Comparison of ENCODE assay signal across 1 cellular context in the genomic region with DNA sequence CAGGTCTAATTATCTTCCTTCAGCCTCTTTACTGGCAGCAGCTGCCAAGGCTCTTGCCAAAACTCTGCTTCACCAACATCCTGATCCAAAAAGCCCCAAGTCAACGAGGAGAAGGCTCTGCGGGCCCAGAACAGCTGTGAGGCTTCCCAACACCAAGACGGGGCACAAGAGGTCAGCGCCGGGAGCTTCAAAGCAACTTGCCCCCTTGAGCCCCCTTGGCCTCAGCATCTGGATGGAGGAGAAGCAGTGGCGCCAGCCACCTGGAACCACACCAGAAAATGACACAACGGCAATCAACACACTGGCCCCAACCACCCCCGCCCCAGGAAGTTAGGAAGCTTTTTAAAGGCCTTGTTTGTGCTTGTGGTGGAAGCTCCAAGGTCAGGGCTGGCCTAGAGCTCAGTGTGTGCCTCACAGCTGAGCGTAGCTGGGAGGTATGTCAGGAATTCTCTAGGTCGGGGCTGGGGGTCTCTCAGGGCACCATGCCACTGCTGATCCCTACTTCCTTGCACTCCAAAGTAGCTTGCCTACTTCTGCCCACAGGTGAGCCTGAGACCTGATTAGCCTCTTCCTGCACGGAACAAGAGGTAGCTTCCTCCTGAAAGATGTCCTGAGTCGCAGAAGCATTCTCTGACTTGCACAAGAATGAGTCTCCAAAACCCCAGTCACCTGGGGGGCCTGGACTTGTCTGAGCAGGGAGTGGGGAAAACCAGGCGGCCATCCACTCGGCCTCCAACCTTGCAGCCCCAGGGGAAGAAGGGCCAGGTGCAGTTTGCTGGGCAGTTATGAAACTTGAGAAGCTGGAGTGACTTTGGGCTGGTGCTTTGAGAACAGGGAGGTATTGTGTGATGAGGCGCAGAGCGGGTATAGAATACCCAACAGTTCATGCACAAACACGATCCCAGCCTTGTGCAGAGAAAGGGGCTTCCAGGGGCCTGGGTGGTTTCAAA.
TF ChIP-seq lines count a peak whose summit lies in the region.

No MANE protein-coding gene starts in this region.

TF ChIP-seq in HepG2, 621 proteins besides CTCF, POLR2A, EP300 and RAD21 (continued from another document and continues in another):
- TF ChIP-seq, protein P1, sequence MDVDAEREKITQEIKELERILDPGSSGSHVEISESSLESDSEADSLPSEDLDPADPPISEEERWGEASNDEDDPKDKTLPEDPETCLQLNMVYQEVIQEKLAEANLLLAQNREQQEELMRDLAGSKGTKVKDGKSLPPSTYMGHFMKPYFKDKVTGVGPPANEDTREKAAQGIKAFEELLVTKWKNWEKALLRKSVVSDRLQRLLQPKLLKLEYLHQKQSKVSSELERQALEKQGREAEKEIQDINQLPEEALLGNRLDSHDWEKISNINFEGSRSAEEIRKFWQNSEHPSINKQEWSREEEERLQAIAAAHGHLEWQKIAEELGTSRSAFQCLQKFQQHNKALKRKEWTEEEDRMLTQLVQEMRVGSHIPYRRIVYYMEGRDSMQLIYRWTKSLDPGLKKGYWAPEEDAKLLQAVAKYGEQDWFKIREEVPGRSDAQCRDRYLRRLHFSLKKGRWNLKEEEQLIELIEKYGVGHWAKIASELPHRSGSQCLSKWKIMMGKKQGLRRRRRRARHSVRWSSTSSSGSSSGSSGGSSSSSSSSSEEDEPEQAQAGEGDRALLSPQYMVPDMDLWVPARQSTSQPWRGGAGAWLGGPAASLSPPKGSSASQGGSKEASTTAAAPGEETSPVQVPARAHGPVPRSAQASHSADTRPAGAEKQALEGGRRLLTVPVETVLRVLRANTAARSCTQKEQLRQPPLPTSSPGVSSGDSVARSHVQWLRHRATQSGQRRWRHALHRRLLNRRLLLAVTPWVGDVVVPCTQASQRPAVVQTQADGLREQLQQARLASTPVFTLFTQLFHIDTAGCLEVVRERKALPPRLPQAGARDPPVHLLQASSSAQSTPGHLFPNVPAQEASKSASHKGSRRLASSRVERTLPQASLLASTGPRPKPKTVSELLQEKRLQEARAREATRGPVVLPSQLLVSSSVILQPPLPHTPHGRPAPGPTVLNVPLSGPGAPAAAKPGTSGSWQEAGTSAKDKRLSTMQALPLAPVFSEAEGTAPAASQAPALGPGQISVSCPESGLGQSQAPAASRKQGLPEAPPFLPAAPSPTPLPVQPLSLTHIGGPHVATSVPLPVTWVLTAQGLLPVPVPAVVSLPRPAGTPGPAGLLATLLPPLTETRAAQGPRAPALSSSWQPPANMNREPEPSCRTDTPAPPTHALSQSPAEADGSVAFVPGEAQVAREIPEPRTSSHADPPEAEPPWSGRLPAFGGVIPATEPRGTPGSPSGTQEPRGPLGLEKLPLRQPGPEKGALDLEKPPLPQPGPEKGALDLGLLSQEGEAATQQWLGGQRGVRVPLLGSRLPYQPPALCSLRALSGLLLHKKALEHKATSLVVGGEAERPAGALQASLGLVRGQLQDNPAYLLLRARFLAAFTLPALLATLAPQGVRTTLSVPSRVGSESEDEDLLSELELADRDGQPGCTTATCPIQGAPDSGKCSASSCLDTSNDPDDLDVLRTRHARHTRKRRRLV (CRISPR knock-in tag; IDR thresholded peaks at IDR 0.05), result no peak
- TF ChIP-seq NFIC (IDR thresholded peaks at IDR 0.05; ENCODE audit: low read length) (0 out of 2 replicates have a peak, but pooled peaks have one; percentile 60), ZNF883 (CRISPR knock-in tag; IDR thresholded peaks at IDR 0.05; ENCODE audit: not compliant biosample characterization) (no peak), ZMAT3 (CRISPR knock-in tag; conservative IDR thresholded peaks at IDR 0.05) (0 out of 2 replicates have a peak, but pooled peaks have one; percentile 17), PHF21A (CRISPR knock-in tag; IDR thresholded peaks at IDR 0.05) (peak; percentile 80), ISX (CRISPR knock-in tag; conservative IDR thresholded peaks at IDR 0.05) (no peak), ZNF567 (CRISPR knock-in tag; IDR thresholded peaks at IDR 0.05; ENCODE audit: borderline replicate concordance) (no peak), PTBP1 (IDR thresholded peaks at IDR 0.05; ENCODE audit: low read depth, low read length, poor library complexity, severe bottlenecking) (no peak), HNRNPK (IDR thresholded peaks at IDR 0.05; ENCODE audit: low read depth, low read length, poor library complexity, severe bottlenecking) (no peak), MAFK (conservative IDR thresholded peaks at IDR 0.05 in 1 of 2, IDR thresholded peaks at IDR 0.05 in 1 of 2; ENCODE audit: low read length in 2 of 2) (no peak), HOXA3 (CRISPR knock-in tag; IDR thresholded peaks at IDR 0.05) (no peak; the same call in 1 of the 2 replicates), ZBTB38 (CRISPR knock-in tag; IDR thresholded peaks at IDR 0.05) (no peak), ZNF318 (CRISPR knock-in tag; IDR thresholded peaks at IDR 0.05) (no peak), NR3C1 (CRISPR knock-in tag; IDR thresholded peaks at IDR 0.05) (no peak), ZNF720 (CRISPR knock-in tag; IDR thresholded peaks at IDR 0.05) (no peak), ZGPAT (CRISPR knock-in tag; IDR thresholded peaks at IDR 0.05) (peak; percentile 37; the same call in 1 of the 2 replicates), ETV6 (CRISPR knock-in tag; conservative IDR thresholded peaks at IDR 0.05) (no peak), NONO (IDR thresholded peaks at IDR 0.05) (no peak), NONO (CRISPR knock-in tag; conservative IDR thresholded peaks at IDR 0.05) (no peak), ZNF703 (CRISPR knock-in tag; IDR thresholded peaks at IDR 0.05; ENCODE audit: borderline replicate concordance) (no peak), MEF2D (CRISPR knock-in tag; IDR thresholded peaks at IDR 0.05) (0 out of 2 replicates have a peak, but pooled peaks have one; percentile 33), ZNF501 (CRISPR knock-in tag; IDR thresholded peaks at IDR 0.05) (peak; percentile 52; the same call in 1 of the 2 replicates), ZNF777 (CRISPR knock-in tag; IDR thresholded peaks at IDR 0.05) (no peak), GATAD1 (CRISPR knock-in tag; IDR thresholded peaks at IDR 0.05) (no peak), PRDM4 (CRISPR knock-in tag; IDR thresholded peaks at IDR 0.05; ENCODE audit: borderline replicate concordance) (no peak), ZNF839 (CRISPR knock-in tag; IDR thresholded peaks at IDR 0.05; ENCODE audit: borderline replicate concordance) (no peak), ZNF362 (CRISPR knock-in tag; IDR thresholded peaks at IDR 0.05; ENCODE audit: borderline replicate concordance) (peak; percentile 37; the same call in 1 of the 2 replicates), CENPX (CRISPR knock-in tag; IDR thresholded peaks at IDR 0.05) (no peak), NFRKB (IDR thresholded peaks at IDR 0.05) (no peak)
- TF ChIP-seq, protein P2, sequence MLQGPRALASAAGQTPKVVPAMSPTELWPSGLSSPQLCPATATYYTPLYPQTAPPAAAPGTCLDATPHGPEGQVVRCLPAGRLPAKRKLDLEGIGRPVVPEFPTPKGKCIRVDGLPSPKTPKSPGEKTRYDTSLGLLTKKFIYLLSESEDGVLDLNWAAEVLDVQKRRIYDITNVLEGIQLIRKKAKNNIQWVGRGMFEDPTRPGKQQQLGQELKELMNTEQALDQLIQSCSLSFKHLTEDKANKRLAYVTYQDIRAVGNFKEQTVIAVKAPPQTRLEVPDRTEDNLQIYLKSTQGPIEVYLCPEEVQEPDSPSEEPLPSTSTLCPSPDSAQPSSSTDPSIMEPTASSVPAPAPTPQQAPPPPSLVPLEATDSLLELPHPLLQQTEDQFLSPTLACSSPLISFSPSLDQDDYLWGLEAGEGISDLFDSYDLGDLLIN (CRISPR knock-in tag; IDR thresholded peaks at IDR 0.05; ENCODE audit: borderline replicate concordance), result no peak
- TF ChIP-seq, protein P3, sequence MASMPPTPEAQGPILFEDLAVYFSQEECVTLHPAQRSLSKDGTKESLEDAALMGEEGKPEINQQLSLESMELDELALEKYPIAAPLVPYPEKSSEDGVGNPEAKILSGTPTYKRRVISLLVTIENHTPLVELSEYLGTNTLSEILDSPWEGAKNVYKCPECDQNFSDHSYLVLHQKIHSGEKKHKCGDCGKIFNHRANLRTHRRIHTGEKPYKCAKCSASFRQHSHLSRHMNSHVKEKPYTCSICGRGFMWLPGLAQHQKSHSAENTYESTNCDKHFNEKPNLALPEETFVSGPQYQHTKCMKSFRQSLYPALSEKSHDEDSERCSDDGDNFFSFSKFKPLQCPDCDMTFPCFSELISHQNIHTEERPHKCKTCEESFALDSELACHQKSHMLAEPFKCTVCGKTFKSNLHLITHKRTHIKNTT (CRISPR knock-in tag; IDR thresholded peaks at IDR 0.05), result no peak
- TF ChIP-seq, protein P4, sequence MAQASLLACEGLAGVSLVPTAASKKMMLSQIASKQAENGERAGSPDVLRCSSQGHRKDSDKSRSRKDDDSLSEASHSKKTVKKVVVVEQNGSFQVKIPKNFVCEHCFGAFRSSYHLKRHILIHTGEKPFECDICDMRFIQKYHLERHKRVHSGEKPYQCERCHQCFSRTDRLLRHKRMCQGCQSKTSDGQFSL (CRISPR knock-in tag; IDR thresholded peaks at IDR 0.05), result no peak
